Comparison of ENCODE assay signal across 18 cellular contexts in genomic region chr1:160522136-160522535, GRCh38. TPM values are rescaled to one million over a fixed set of nuclear protein-coding genes. Genes with fewer than 3 reads are reported as not detected.
DNase-seq lines count a peak whose midpoint lies in the region; ATAC-seq and TF ChIP-seq lines count a peak whose summit lies in the region.
"Had no signal": no experiment of that assay in that cellular context is flagged by ENCODE, and none has a peak within 500 bp of the region (broad histone marks: within the 10 kb centered on the region; RNA-seq: fewer than 3 reads in every experiment).

No MANE protein-coding gene starts in this region.

- H3K27ac Mint-ChIP-seq in T-helper 1 cell treated with Interleukin-12 subunit alpha and Interleukin-12 subunit beta and Interleukin-4 antibody, amounts not matched to agents 30 μg/mL and 1 μg/mL, for 36 hours: peak overlapping the region; percentile 89
- peak overlapping the region; percentile 50 to 95 (median 90) for H3K27ac Mint-ChIP-seq in IgD-negative memory B cell
- peak overlapping the region; percentile 93 for H3K27ac Mint-ChIP-seq in activated naive CD8-positive, alpha-beta T cell treated with anti-CD3 and anti-CD28 coated beads, Interleukin-2, amount 10 ng/mL, durations not matched to agents 7 days and 5 days

- H3K27me3 ChIP-seq in spleen (replicated peaks in 1 of 7) (no peaks in the 10 kb centered on the region), aorta (ENCODE audit: control insufficient read depth in 1 of 2, insufficient read depth in 2 of 2, low read length in 1 of 2) (no peaks in the 10 kb centered on the region)
- H3K27me3 ChIP-seq: tibial nerve had no signal

- peaks cover 20% of the 10 kb centered on the region for H3K9me3 Mint-ChIP-seq in T-helper 1 cell treated with Interleukin-12 subunit alpha and Interleukin-12 subunit beta and Interleukin-4 antibody, amounts not matched to agents 30 μg/mL and 1 μg/mL, for 36 hours
- H3K9me3 Mint-ChIP-seq in IgD-negative memory B cell: peaks cover 0 to 8% (median 5%) of the 10 kb centered on the region in 3 donors
- peaks cover 14% of the 10 kb centered on the region for H3K9me3 Mint-ChIP-seq in activated naive CD8-positive, alpha-beta T cell treated with anti-CD3 and anti-CD28 coated beads, Interleukin-2, amount 10 ng/mL, durations not matched to agents 7 days and 5 days

- peak overlapping the region; percentile 85 for H3K4me3 Mint-ChIP-seq in T-helper 1 cell treated with Interleukin-12 subunit alpha and Interleukin-12 subunit beta and Interleukin-4 antibody, amounts not matched to agents 30 μg/mL and 1 μg/mL, for 36 hours
- peak overlapping the region; percentile 93 to 99 (median 98) for H3K4me3 Mint-ChIP-seq in IgD-negative memory B cell
- peak overlapping the region; percentile 91 for H3K4me3 Mint-ChIP-seq in activated naive CD8-positive, alpha-beta T cell treated with anti-CD3 and anti-CD28 coated beads, Interleukin-2, amount 10 ng/mL, durations not matched to agents 7 days and 5 days
- H3K4me3 Mint-ChIP-seq: neural crest cell had no signal

- H3K4me3 ChIP-seq in spleen: peak overlapping the region; percentile 11 to 79 (median 44)
- H3K4me3 ChIP-seq in aorta (ENCODE audit: low read length in 2 of 2): no peak overlapping the region
- H3K4me3 ChIP-seq: PC-9 had no signal

- peaks cover 0 to 15% (median 0%) of the 10 kb centered on the region in 6 donors for H3K36me3 ChIP-seq in spleen
- H3K36me3 ChIP-seq in aorta (ENCODE audit: control insufficient read depth in 1 of 2, insufficient read depth in 2 of 2, low read length in 1 of 2): no peaks in the 10 kb centered on the region
- H3K36me3 ChIP-seq: tibial nerve had no signal

- peaks cover 0 to 28% (median 9%) of the 10 kb centered on the region in 8 donors for H3K9me3 ChIP-seq in spleen
- no peaks in the 10 kb centered on the region for H3K9me3 ChIP-seq in aorta (ENCODE audit: control insufficient read depth, low read length)
- H3K9me3 ChIP-seq: Caco-2 had no signal

- WGBS in spleen, 5 donors: 26 to 46% (median 39%) methylated on average over 3 of the region's 3 CpGs
- 59 to 64% methylated on average over 3 of the region's 3 CpGs for WGBS in aorta, 2 donors

- H3K4me1 ChIP-seq in spleen (peaks cover 11 to 62% (median 36%) of the 10 kb centered on the region in 6 donors), aorta (ENCODE audit: control insufficient read depth in 1 of 2, insufficient read depth in 2 of 2, low read length in 2 of 2) (peaks cover 0 to 2% of the 10 kb centered on the region in 2 donors)
- H3K4me1 ChIP-seq: Caco-2, tibial nerve had no signal

- H3K27ac ChIP-seq in spleen (peak overlapping the region; percentile 71 to 93 (median 84)), aorta (ENCODE audit: low read depth in 1 of 2, low read length in 2 of 2) (no peak overlapping the region)
- H3K27ac ChIP-seq: 22Rv1, epithelial cell of prostate, PC-9 had no signal

- TF ChIP-seq POLR2A in spleen (IDR thresholded peaks at IDR 0.05): no peak

- H3K36me3 Mint-ChIP-seq in T-helper 1 cell treated with Interleukin-12 subunit alpha and Interleukin-12 subunit beta and Interleukin-4 antibody, amounts not matched to agents 30 μg/mL and 1 μg/mL, for 36 hours (ENCODE audit: low read depth): peaks cover 31% of the 10 kb centered on the region
- peaks cover 2% of the 10 kb centered on the region for H3K36me3 Mint-ChIP-seq in IgD-negative memory B cell
- H3K36me3 Mint-ChIP-seq in activated naive CD8-positive, alpha-beta T cell treated with anti-CD3 and anti-CD28 coated beads, Interleukin-2, amount 10 ng/mL, durations not matched to agents 7 days and 5 days: peaks cover 34% of the 10 kb centered on the region

- peak; percentile 7 for ATAC-seq in activated naive CD8-positive, alpha-beta T cell treated with anti-CD3 and anti-CD28 coated beads, Interleukin-2, amount 10 ng/mL, durations not matched to agents 7 days and 5 days (ENCODE audit: low read depth)
- ATAC-seq in aorta (ENCODE audit: low FRiP score): no peak

- DNase-seq in T-helper 1 cell: no peak
- no peak for DNase-seq in activated naive CD8-positive, alpha-beta T cell treated with anti-CD3 and anti-CD28 coated beads, Interleukin-2, amount 10 ng/mL, durations not matched to agents 7 days and 5 days
- DNase-seq in spleen: no peak
- DNase-seq in activated CD4-positive, CD25-positive, alpha-beta regulatory T cell treated with anti-CD3 and anti-CD28 coated beads, Interleukin-2, amount 50 U/mL, for 72 hours: no peak
- no peak for DNase-seq in HuH-7 (ENCODE audit: low spot score)
- no peak for DNase-seq in aorta
- DNase-seq: Caco-2, NCI-H1105 treated with DMSO at 0.1 percent for 48 hours, NCI-H446, PC-9 had no signal

- H3K27me3 Mint-ChIP-seq in T-helper 1 cell treated with Interleukin-12 subunit alpha and Interleukin-12 subunit beta and Interleukin-4 antibody, amounts not matched to agents 30 μg/mL and 1 μg/mL, for 36 hours (ENCODE audit: low read depth): no peaks in the 10 kb centered on the region
- no peaks in the 10 kb centered on the region for H3K27me3 Mint-ChIP-seq in IgD-negative memory B cell
- no peaks in the 10 kb centered on the region for H3K27me3 Mint-ChIP-seq in activated naive CD8-positive, alpha-beta T cell treated with anti-CD3 and anti-CD28 coated beads, Interleukin-2, amount 10 ng/mL, durations not matched to agents 7 days and 5 days

- no peak for TF ChIP-seq CTCF in spleen (IDR thresholded peaks at IDR 0.05 in 8 of 11, conservative IDR thresholded peaks at IDR 0.05 in 3 of 11)

- intact Hi-C loops in spleen (cut with DNase I; ENCODE audit: low total_unique reads) (no loop called here), aorta (cut with DNase I) (no loop called here)

- H3K4me1 Mint-ChIP-seq in T-helper 1 cell treated with Interleukin-12 subunit alpha and Interleukin-12 subunit beta and Interleukin-4 antibody, amounts not matched to agents 30 μg/mL and 1 μg/mL, for 36 hours (ENCODE audit: low read depth): peaks cover 54% of the 10 kb centered on the region
- peaks cover 47 to 54% (median 51%) of the 10 kb centered on the region in 3 donors for H3K4me1 Mint-ChIP-seq in IgD-negative memory B cell
- H3K4me1 Mint-ChIP-seq in activated naive CD8-positive, alpha-beta T cell treated with anti-CD3 and anti-CD28 coated beads, Interleukin-2, amount 10 ng/mL, durations not matched to agents 7 days and 5 days: peaks cover 50% of the 10 kb centered on the region
- H3K4me1 Mint-ChIP-seq: neural crest cell had no signal

- POLR2A ChIA-PET in activated naive CD8-positive, alpha-beta T cell treated with anti-CD3 and anti-CD28 coated beads, Interleukin-2, amount 10 ng/mL, durations not matched to agents 7 days and 5 days (lab: Charles Lee): interaction anchor here (1.1 to 3.5 kb wide), 7 partner anchors 18 to 93 kb away, joined by 3 to 24 read pairs (median 4); no protein-coding TSS in a partner anchor

RNA-seq across cellular contexts. Expression of gene SLAMF6, which starts 0.9 kb away (rescaled TPM):
- polyA plus RNA-seq in IgD-negative memory B cell (109 TPM), spleen (10 to 100 TPM; 35.2 to 38.5 (median 37.0) TPM), aorta (1 to 10 TPM in 1 of 2 donors, not detected in 1; 1.5 TPM)
- total RNA-seq in activated naive CD8-positive, alpha-beta T cell treated with anti-CD3 and anti-CD28 coated beads, Interleukin-2, amount 10 ng/mL, durations not matched to agents 7 days and 5 days: 10 to 100 TPM; 43.0 to 48.1 TPM
- total RNA-seq in spleen (10 to 100 TPM; 21.5 to 52.4 (median 36.1) TPM), aorta (1 to 10 TPM; 1.2 to 1.5 TPM)
- total RNA-seq: bronchial epithelial cell, Caco-2, HT1080, neural crest cell, PC-9 had no signal

RNA-seq across cellular contexts. Expression of gene CD84, which starts 57.2 kb away (rescaled TPM):
- polyA plus RNA-seq in IgD-negative memory B cell (8.7 TPM), spleen (10 to 100 TPM in 1 of 3 donors, 1 to 10 TPM in 2; 4.7 to 10.9 (median 5.4) TPM), aorta (1 to 10 TPM in 1 of 2 donors, under 1 TPM in 1; 0.41 to 4.1 TPM)
- 10 to 100 TPM; 58.5 to 66.8 TPM for total RNA-seq in activated naive CD8-positive, alpha-beta T cell treated with anti-CD3 and anti-CD28 coated beads, Interleukin-2, amount 10 ng/mL, durations not matched to agents 7 days and 5 days
- total RNA-seq in spleen (10 to 100 TPM; 50.3 to 76.1 (median 62.5) TPM), aorta (10 to 100 TPM; 10.8 to 22.9 TPM)
- total RNA-seq: bronchial epithelial cell, Caco-2, HT1080, neural crest cell, PC-9 had no signal

Comparison
In these comparisons a context has a peak if more than half of its experiments do, and no peak if none do; other contexts are left out.
1. H3K27ac ChIP-seq: peak in spleen (8 of 8); none in aorta (0 of 2).
2. H3K4me3 ChIP-seq: peak in spleen (8 of 8); none in aorta (0 of 2).
3. RNA of gene SLAMF6, which starts 0.9 kb away (total RNA-seq): 43.0 to 48.1 TPM in activated naive CD8-positive, alpha-beta T cell treated with anti-CD3 and anti-CD28 coated beads, Interleukin-2, amount 10 ng/mL, durations not matched to agents 7 days and 5 days and 21.5 to 52.4 TPM in spleen; 1.2 to 1.5 TPM in aorta; every median in the first group is over 4 times any median in the second.
4. Peak in every context shown above with its lines, with median percentiles within 50 percentile points of each other: H3K27ac Mint-ChIP-seq and H3K4me3 Mint-ChIP-seq.